8 cellular contexts compared by ENCODE assay signal in the genomic region with DNA sequence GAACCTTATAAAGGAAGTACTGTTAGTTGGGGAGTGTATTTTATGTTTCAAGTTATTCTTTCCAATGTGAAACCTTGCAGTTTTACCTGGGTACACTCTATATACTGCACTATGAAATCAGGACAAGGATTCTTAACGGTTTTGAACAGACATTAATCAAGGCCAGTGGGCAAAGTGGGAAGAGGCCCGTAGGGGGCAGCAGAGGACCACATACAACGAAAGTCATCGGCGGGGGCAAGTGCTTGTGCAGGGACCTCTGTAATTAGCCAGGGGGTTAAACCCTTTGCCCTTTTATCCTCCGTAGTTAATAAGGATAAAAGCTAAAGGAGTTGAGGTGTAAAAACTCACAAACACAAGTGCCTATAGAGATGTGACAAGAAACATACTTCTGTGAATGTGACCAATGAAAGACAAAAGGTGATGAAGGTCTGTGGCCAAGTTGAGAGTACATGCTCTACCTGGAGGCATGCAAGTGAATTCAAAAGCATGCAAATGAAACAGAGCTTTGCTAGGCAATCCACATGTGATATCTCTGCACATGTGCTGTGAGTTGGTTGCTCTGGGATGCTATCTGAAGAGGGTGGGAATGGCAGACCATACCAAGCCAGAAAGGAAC.
A peak's percentile ranks its signal among the peaks of the same experiment; 100 is the strongest.
DNase-seq lines count a peak whose midpoint lies in the region; ATAC-seq and TF ChIP-seq lines count a peak whose summit lies in the region.

No MANE protein-coding gene starts in this region.

- H3K27ac ChIP-seq in PC-3 (ENCODE audit: low read length): no peak overlapping the region

- no peaks in the 10 kb centered on the region for H4K20me1 ChIP-seq in PC-3 (ENCODE audit: low read length)

- H3K4me3 Mint-ChIP-seq in Calu3 (ENCODE audit: low read depth, unreplicated experiment) (no peak overlapping the region), progenitor cell of endocrine pancreas (ENCODE audit: low read depth) (no peak overlapping the region)

- peak overlapping the region; percentile 51 for H3K4me2 ChIP-seq in PC-3 (ENCODE audit: low read length)

- H3K36me3 Mint-ChIP-seq in Calu3 (ENCODE audit: insufficient read depth, unreplicated experiment) (no peaks in the 10 kb centered on the region), progenitor cell of endocrine pancreas (ENCODE audit: insufficient read depth) (no peaks in the 10 kb centered on the region)

- no peaks in the 10 kb centered on the region for H3K4me1 ChIP-seq in PC-3 (ENCODE audit: insufficient read depth, low read length)

- H3K4me1 Mint-ChIP-seq in Calu3 (ENCODE audit: low read depth, unreplicated experiment): no peaks in the 10 kb centered on the region
- peaks cover 4% of the 10 kb centered on the region for H3K4me1 Mint-ChIP-seq in progenitor cell of endocrine pancreas (ENCODE audit: low read depth)

- H3K27ac Mint-ChIP-seq in Calu3 (ENCODE audit: unreplicated experiment): no peak overlapping the region
- H3K27ac Mint-ChIP-seq in progenitor cell of endocrine pancreas: no peak overlapping the region

- no peak overlapping the region for H3K9ac ChIP-seq in PC-3 (ENCODE audit: low read length)

- H3K27me3 Mint-ChIP-seq in Calu3 (ENCODE audit: unreplicated experiment): no peaks in the 10 kb centered on the region
- H3K27me3 Mint-ChIP-seq in progenitor cell of endocrine pancreas: peaks cover 24% of the 10 kb centered on the region

- H3K9me3 Mint-ChIP-seq in Calu3 (ENCODE audit: low read depth, unreplicated experiment): no peaks in the 10 kb centered on the region
- no peaks in the 10 kb centered on the region for H3K9me3 Mint-ChIP-seq in progenitor cell of endocrine pancreas (ENCODE audit: low read depth)

- H3K9me3 ChIP-seq in PC-3 (ENCODE audit: low read length): no peaks in the 10 kb centered on the region

- no peaks in the 10 kb centered on the region for H3K27me3 ChIP-seq in PC-3 (ENCODE audit: low read length)

- ATAC-seq in GM19455 (IDR thresholded peaks at IDR 0.05; ENCODE audit: unreplicated experiment) (peak; percentile 88), HG03460 (IDR thresholded peaks at IDR 0.05; ENCODE audit: unreplicated experiment) (peak; percentile 89), PC-3 (peak; percentile 73)

- H2AFZ ChIP-seq in PC-3 (ENCODE audit: low read length): no peak overlapping the region

- TF ChIP-seq CTCF in Calu3 (IDR thresholded peaks at IDR 0.05; ENCODE audit: unreplicated experiment): peak; percentile 81
- TF ChIP-seq CTCF in PC-3 (conservative IDR thresholded peaks at IDR 0.05; ENCODE audit: low read depth, low read length): peak; percentile 89
- TF ChIP-seq CTCF in progenitor cell of endocrine pancreas (IDR thresholded peaks at IDR 0.05; ENCODE audit: unreplicated experiment): peak; percentile 94

- intact Hi-C loops in Calu3 (cut with micrococcal nuclease; ENCODE audit: unreplicated experiment) (loop anchor here (1.0 to 5.0 kb wide), 6 partner anchors 237 to 1084 kb away; no protein-coding TSS in a partner anchor), PC-3 (cut with micrococcal nuclease) (loop anchor here (1.0 to 5.0 kb wide), 6 partner anchors 236 to 1084 kb away; no protein-coding TSS in a partner anchor), head of caudate nucleus (cut with DNase I) (no loop called here)

- POLR2A ChIA-PET in PC-3 (lab: Charles Lee; ENCODE audit: unreplicated experiment): no interaction called here

- peak; percentile 70 for DNase-seq in Calu3
- peak; percentile 72 for DNase-seq in PC-3
- peak; percentile 19 for DNase-seq in activated T-helper 9 cell treated with anti-CD3 and anti-CD28 coated beads, Interleukin-2, amount 50 U/mL, for 16 hours (ENCODE audit: low read depth)
- peak in 40 of 42 donors; percentile 9 to 82 (median 60) for DNase-seq in head of caudate nucleus
- DNase-seq in progenitor cell of endocrine pancreas (ENCODE audit: low spot score, unreplicated experiment): peak; percentile 59
- no peak for DNase-seq in dedifferentiated amniotic fluid mesenchymal stem cell (ENCODE audit: extremely low spot score)

- H3F3A ChIP-seq in PC-3 (ENCODE audit: low read length, unreplicated experiment): no peaks in the 10 kb centered on the region

- BruUV-seq in Calu3 (replicated peaks; lab: Mats Ljungman, UMichigan) (no TSS peak), PC-3 (replicated peaks; lab: Mats Ljungman, UMichigan) (no TSS peak)

- no peaks in the 10 kb centered on the region for H3K9me2 ChIP-seq in PC-3 (replicated peaks; ENCODE audit: low read length)

- CTCF ChIA-PET in Calu3 (lab: Charles Lee) (no interaction called here), PC-3 (lab: Charles Lee) (no interaction called here)

- no peaks in the 10 kb centered on the region for H3K79me2 ChIP-seq in PC-3 (ENCODE audit: low read length)

- no peak overlapping the region for H3K4me3 ChIP-seq in PC-3 (ENCODE audit: low read length)

- H3K36me3 ChIP-seq in PC-3 (ENCODE audit: low read depth, low read length): no peaks in the 10 kb centered on the region; the same call in 1 of the 2 replicates
